Comparison of ENCODE assay signal across 32 cellular contexts in the genomic region with DNA sequence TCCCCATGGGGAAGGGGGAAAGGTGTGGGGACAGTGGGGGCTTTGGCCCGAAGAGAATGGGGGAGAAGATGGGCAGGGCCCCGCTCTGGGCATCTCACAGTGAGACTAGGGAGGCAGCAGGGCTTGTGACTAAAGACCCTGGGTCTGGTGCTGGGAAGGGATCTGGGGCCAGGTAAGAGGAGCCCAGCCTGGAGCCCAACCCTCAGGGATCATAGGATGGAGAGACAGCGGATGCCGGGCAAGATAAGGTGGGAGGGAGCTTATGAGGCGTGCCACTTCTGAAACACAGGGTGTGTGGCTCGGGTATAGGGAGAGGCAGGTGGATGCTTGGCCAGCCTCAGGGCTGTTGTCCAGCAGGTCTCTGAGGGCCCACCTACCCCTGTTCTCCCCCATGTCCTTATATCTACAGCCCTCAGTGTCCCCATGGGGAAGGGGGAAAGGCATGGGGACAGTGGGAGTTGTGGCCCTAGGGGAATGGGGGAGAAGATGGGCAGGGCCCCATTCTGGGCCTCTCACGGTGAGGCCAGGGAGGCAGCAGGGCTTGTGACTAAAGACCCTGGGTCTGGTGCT. TPM values are rescaled to one million over a fixed set of nuclear protein-coding genes. Genes with fewer than 3 reads are reported as not detected.
"Had no signal": no experiment of that assay in that cellular context is flagged by ENCODE, and none has a peak within 500 bp of the region (broad histone marks: within the 10 kb centered on the region; RNA-seq: fewer than 3 reads in every experiment).

No MANE protein-coding gene starts in this region.

- H3K27ac ChIP-seq: epithelial cell of prostate, left lung, lower lobe of right lung, neutrophil, parathyroid adenoma, psoas muscle, suprapubic skin, tibial nerve, WERI-Rb-1 had no signal

- H3K27me3 Mint-ChIP-seq: activated CD4-positive, alpha-beta T cell treated with anti-CD3 and anti-CD28 coated beads, Interleukin-2, amount 10 ng/mL, durations not matched to agents 24 days and 14 days had no signal

- ATAC-seq: activated CD4-positive, CD25-positive, alpha-beta regulatory T cell treated with anti-CD3 and anti-CD28 coated beads, Interleukin-2, amount 50 U/mL, for 24 hours; activated CD8-positive, alpha-beta T cell treated with anti-CD3 and anti-CD28 coated beads, Interleukin-2, amount 10 ng/mL, durations not matched to agents 7 days and 5 days; left lung; lower lobe of right lung; mucosa of descending colon; psoas muscle; stimulated activated naive B cell treated with anti-CD40 and anti-IgM and Interleukin-4, amounts not matched to agents 10 μg/mL and 1 μg/mL and 100 μg/mL, for 72 hours had no signal

- H3K4me3 ChIP-seq: left lung, lower lobe of right lung, mucosa of descending colon, psoas muscle, smooth muscle cell, suprapubic skin, tibial nerve had no signal

- H3K36me3 ChIP-seq: left lung, lower lobe of right lung, neutrophil, suprapubic skin, tibial nerve, WERI-Rb-1 had no signal

- H3K4me1 Mint-ChIP-seq: activated CD4-positive, alpha-beta T cell treated with anti-CD3 and anti-CD28 coated beads, Interleukin-2, amount 10 ng/mL, durations not matched to agents 24 days and 14 days; activated naive CD4-positive, alpha-beta T cell treated with anti-CD3 and anti-CD28 coated beads, Interleukin-2, amount 50 U/mL, for 24 hours; central memory CD8-positive, alpha-beta T cell; immature natural killer cell; stimulated activated naive B cell treated with anti-CD40 and anti-IgM and Interleukin-4, amounts not matched to agents 10 μg/mL and 1 μg/mL and 100 μg/mL, for 72 hours had no signal

- H3K9me3 ChIP-seq: left lung, lower lobe of right lung, mucosa of descending colon, neutrophil, psoas muscle, SK-N-SH, suprapubic skin, tibial nerve had no signal

- H3K4me1 ChIP-seq: left lung, lower lobe of right lung, parathyroid adenoma, psoas muscle, suprapubic skin, tibial nerve had no signal

- H3K36me3 Mint-ChIP-seq: activated naive CD4-positive, alpha-beta T cell treated with anti-CD3 and anti-CD28 coated beads, Interleukin-2, amount 50 U/mL, for 24 hours; immature natural killer cell; stimulated activated naive B cell treated with anti-CD40 and anti-IgM and Interleukin-4, amounts not matched to agents 10 μg/mL and 1 μg/mL and 100 μg/mL, for 72 hours had no signal

- H3K4me3 Mint-ChIP-seq: activated CD4-positive, alpha-beta T cell treated with anti-CD3 and anti-CD28 coated beads, Interleukin-2, amount 10 ng/mL, durations not matched to agents 24 days and 14 days; activated CD8-positive, alpha-beta T cell treated with anti-CD3 and anti-CD28 coated beads, Interleukin-2, amount 10 ng/mL, durations not matched to agents 7 days and 5 days; activated naive CD4-positive, alpha-beta T cell treated with anti-CD3 and anti-CD28 coated beads, Interleukin-2, amount 50 U/mL, for 24 hours; central memory CD8-positive, alpha-beta T cell; immature natural killer cell; nephron; stimulated activated naive B cell treated with anti-CD40 and anti-IgM and Interleukin-4, amounts not matched to agents 10 μg/mL and 1 μg/mL and 100 μg/mL, for 72 hours; T-helper 1 cell treated with Interleukin-12 subunit alpha and Interleukin-12 subunit beta and Interleukin-4 antibody, amounts not matched to agents 30 μg/mL and 1 μg/mL, for 36 hours had no signal

- H3K27ac Mint-ChIP-seq: activated CD4-positive, alpha-beta T cell treated with anti-CD3 and anti-CD28 coated beads, Interleukin-2, amount 10 ng/mL, durations not matched to agents 24 days and 14 days; activated CD8-positive, alpha-beta T cell treated with anti-CD3 and anti-CD28 coated beads, Interleukin-2, amount 10 ng/mL, durations not matched to agents 7 days and 5 days; activated naive CD4-positive, alpha-beta T cell treated with anti-CD3 and anti-CD28 coated beads, Interleukin-2, amount 50 U/mL, for 24 hours; immature natural killer cell; nephron; stimulated activated naive B cell treated with anti-CD40 and anti-IgM and Interleukin-4, amounts not matched to agents 10 μg/mL and 1 μg/mL and 100 μg/mL, for 72 hours; T-helper 1 cell treated with Interleukin-12 subunit alpha and Interleukin-12 subunit beta and Interleukin-4 antibody, amounts not matched to agents 30 μg/mL and 1 μg/mL, for 36 hours had no signal

- H3K9me3 Mint-ChIP-seq: activated CD4-positive, alpha-beta T cell treated with anti-CD3 and anti-CD28 coated beads, Interleukin-2, amount 10 ng/mL, durations not matched to agents 24 days and 14 days; activated naive CD4-positive, alpha-beta T cell treated with anti-CD3 and anti-CD28 coated beads, Interleukin-2, amount 50 U/mL, for 24 hours; central memory CD8-positive, alpha-beta T cell; immature natural killer cell; nephron; stimulated activated naive B cell treated with anti-CD40 and anti-IgM and Interleukin-4, amounts not matched to agents 10 μg/mL and 1 μg/mL and 100 μg/mL, for 72 hours; T-helper 1 cell treated with Interleukin-12 subunit alpha and Interleukin-12 subunit beta and Interleukin-4 antibody, amounts not matched to agents 30 μg/mL and 1 μg/mL, for 36 hours had no signal

- DNase-seq: activated CD4-positive, alpha-beta T cell treated with anti-CD3 and anti-CD28 coated beads, Interleukin-2, amount 10 ng/mL, durations not matched to agents 24 days and 14 days; activated CD8-positive, alpha-beta T cell treated with anti-CD3 and anti-CD28 coated beads, Interleukin-2, amount 10 ng/mL, durations not matched to agents 7 days and 5 days; anterior cingulate cortex; effector CD8-positive, alpha-beta T cell; hippocampal formation; immature natural killer cell; kidney glomerular epithelial cell; left lung; lower lobe of right lung; mucosa of descending colon; psoas muscle; SK-N-SH; stimulated activated CD4-positive, alpha-beta T cell treated with anti-CD3 and anti-CD28 coated beads, Interleukin-1b, Interleukin-23, amount 100 ng/mL, for 48 hours; stimulated activated CD4-positive, alpha-beta T cell treated with anti-CD3 and anti-CD28 coated beads, Interleukin-4, amount 100 ng/mL, for 4 hours; stimulated activated CD8-positive, alpha-beta memory T cell treated with anti-CD3 and anti-CD28 coated beads, Interleukin-4, amount 100 ng/mL, for 48 hours; stimulated activated naive B cell treated with anti-CD40 and anti-IgM and Interleukin-4, amounts not matched to agents 10 μg/mL and 1 μg/mL and 100 μg/mL, for 72 hours; SW 1271; T1000; WERI-Rb-1 had no signal

- H3K27me3 ChIP-seq: tibial nerve had no signal

- H3K9ac ChIP-seq: parathyroid adenoma, SK-N-SH had no signal

RNA-seq across cellular contexts. Expression of a gene that starts 15.4 kb away (rescaled TPM):
- total RNA-seq: bronchial epithelial cell, dermis microvascular lymphatic vessel endothelial cell, smooth muscle cell had no signal
